Comparison of ENCODE assay signal across 8 cellular contexts in the genomic region with DNA sequence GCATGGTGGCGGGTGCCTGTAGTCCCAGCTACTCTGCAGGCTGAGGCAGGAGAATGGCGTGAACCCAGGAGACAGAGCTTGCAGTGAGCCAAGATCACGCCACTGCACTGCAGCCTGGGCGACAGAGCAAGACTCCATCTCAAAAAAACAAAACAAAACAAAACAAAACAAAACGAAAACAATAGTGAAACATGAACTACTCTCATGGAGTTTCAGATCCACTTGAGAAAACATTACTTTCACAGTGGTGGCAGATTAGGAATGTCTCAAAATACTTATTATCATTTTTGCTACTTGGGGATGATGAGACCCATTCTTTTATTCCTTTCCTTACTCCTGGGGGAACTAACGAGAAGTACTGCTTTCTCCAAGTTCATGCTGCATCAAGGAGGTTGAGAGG.
A peak's percentile ranks its signal among the peaks of the same experiment; 100 is the strongest.
DNase-seq lines count a peak whose midpoint lies in the region; ATAC-seq and TF ChIP-seq lines count a peak whose summit lies in the region.
"Not testable (repeated sequence)": the region's sequence is repeated elsewhere in the genome, so short reads cannot be mapped to it uniquely, and the experiment has no call there.

No MANE protein-coding gene starts in this region.

- H3K4me3 ChIP-seq in MM.1S (ENCODE audit: low read length): peak overlapping the region; percentile 18

- H3K36me3 ChIP-seq in MM.1S (replicated peaks; ENCODE audit: insufficient read depth, low read length): not testable (repeated sequence)

- H3K79me2 ChIP-seq in MM.1S (ENCODE audit: low read length): not testable (repeated sequence)

- not testable (repeated sequence) for H3F3A ChIP-seq in MM.1S (ENCODE audit: insufficient read depth, low read length)

- H3K9me2 ChIP-seq in MM.1S (replicated peaks; ENCODE audit: insufficient read depth, low read length): not testable (repeated sequence)

- not testable (repeated sequence) for H3K27me3 ChIP-seq in MM.1S (replicated peaks; ENCODE audit: insufficient read depth, low read length)

- not testable (repeated sequence) for TF ChIP-seq CTCF in MM.1S (IDR thresholded peaks at IDR 0.05; ENCODE audit: low read length)

- not testable (repeated sequence) for TF ChIP-seq POLR2A in GM18505 (IDR thresholded peaks at IDR 0.05; ENCODE audit: borderline replicate concordance, extremely low read depth, insufficient read depth, insufficient read length)

- ATAC-seq in GM18505 (IDR thresholded peaks at IDR 0.05; ENCODE audit: unreplicated experiment) (peak; percentile 81), GM18907 (IDR thresholded peaks at IDR 0.05; ENCODE audit: unreplicated experiment) (peak; percentile 48), GM19468 (IDR thresholded peaks at IDR 0.05; ENCODE audit: extremely low read depth, unreplicated experiment) (peak; percentile 35), GM21619 (IDR thresholded peaks at IDR 0.05; ENCODE audit: unreplicated experiment) (peak; percentile 59), HG02852 (IDR thresholded peaks at IDR 0.05; ENCODE audit: unreplicated experiment) (peak; percentile 85), HG03045 (IDR thresholded peaks at IDR 0.05; ENCODE audit: unreplicated experiment) (peak; percentile 59), HG03378 (IDR thresholded peaks at IDR 0.05; ENCODE audit: unreplicated experiment) (peak; percentile 63)

- not testable (repeated sequence) for H4K20me1 ChIP-seq in MM.1S (ENCODE audit: insufficient read depth, low read length)

- DNase-seq in MM.1S: peak; percentile 74

- H3K27ac ChIP-seq in MM.1S (ENCODE audit: low read length): peak overlapping the region; percentile 33; the same call in 1 of the 2 replicates

- peak overlapping the region; percentile 14; the same call in 1 of the 2 replicates for H2AFZ ChIP-seq in MM.1S (ENCODE audit: low read length)

- H3K9ac ChIP-seq in MM.1S (ENCODE audit: low read length): not testable (repeated sequence)

- peak overlapping the region; percentile 69 for H3K4me2 ChIP-seq in MM.1S (ENCODE audit: low read depth, low read length)

- not testable (repeated sequence) for H3K4me1 ChIP-seq in MM.1S (ENCODE audit: low read length)

- not testable (repeated sequence) for H3K9me3 ChIP-seq in MM.1S (replicated peaks; ENCODE audit: insufficient read depth, low read length)

Comparison
In these comparisons a context has a peak if more than half of its experiments do, and no peak if none do; other contexts are left out.
1. Peak in every context shown above with its lines: DNase-seq, ATAC-seq, H3K4me3 ChIP-seq and H3K27ac ChIP-seq.
2. ATAC-seq: peak in every context shown above with its lines; median percentile 85 in HG02852; 81 in GM18505; 63 in HG03378; 59 in GM21619; 59 in HG03045; 48 in GM18907; 35 in GM19468.